Comparison of ENCODE assay signal across 19 cellular contexts in the genomic region with DNA sequence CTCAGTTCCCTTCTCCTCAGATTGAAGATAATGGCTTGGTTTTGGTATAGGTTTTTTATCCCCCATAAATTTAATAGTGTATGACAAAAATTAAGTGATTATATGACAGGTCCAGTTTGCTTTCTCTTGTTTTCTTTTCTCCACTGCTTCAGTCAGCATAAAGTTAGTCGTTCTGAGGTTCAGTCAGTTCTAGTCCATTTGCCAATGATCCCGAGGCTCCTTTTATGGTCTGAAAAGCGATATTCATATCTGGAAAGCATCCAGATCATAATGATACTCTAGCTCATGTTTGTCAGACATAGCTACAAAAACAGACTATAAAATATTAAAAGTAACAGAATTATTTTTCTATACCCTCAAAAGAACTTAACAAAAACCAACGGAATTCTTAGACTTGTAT.
"Had no signal": no experiment of that assay in that cellular context is flagged by ENCODE, and none has a peak within 500 bp of the region (broad histone marks: within the 10 kb centered on the region; RNA-seq: fewer than 3 reads in every experiment).

No MANE protein-coding gene starts in this region.

- ATAC-seq: activated T-cell treated with anti-CD3 and anti-CD28 coated beads, Interleukin-2, amount 50 U/mL, for 72 hours; K562; PC-3 had no signal

- H3K4me3 Mint-ChIP-seq: activated CD4-positive, alpha-beta memory T cell treated with anti-CD3 and anti-CD28 coated beads for 36 hours; activated CD4-positive, alpha-beta T cell treated with anti-CD3 and anti-CD28 coated beads, Interleukin-2, amount 10 ng/mL, durations not matched to agents 7 days and 5 days; activated naive CD4-positive, alpha-beta T cell treated with anti-CD3 and anti-CD28 coated beads, Interleukin-2, amount 10 ng/mL, durations not matched to agents 7 days and 5 days; activated naive CD8-positive, alpha-beta T cell treated with anti-CD3 and anti-CD28 coated beads for 36 hours; activated T-cell treated with anti-CD3 and anti-CD28 coated beads, Interleukin-2, amount 50 U/mL, for 72 hours had no signal

- H3K4me3 ChIP-seq: K562 had no signal

- H3K27ac ChIP-seq: VCaP had no signal

- H3K36me3 Mint-ChIP-seq: activated CD4-positive, alpha-beta memory T cell treated with anti-CD3 and anti-CD28 coated beads for 36 hours; activated naive CD4-positive, alpha-beta T cell treated with anti-CD3 and anti-CD28 coated beads, Interleukin-2, amount 10 ng/mL, durations not matched to agents 7 days and 5 days had no signal

- H3K9me3 Mint-ChIP-seq: activated CD4-positive, alpha-beta memory T cell treated with anti-CD3 and anti-CD28 coated beads for 36 hours; activated naive CD4-positive, alpha-beta T cell treated with anti-CD3 and anti-CD28 coated beads, Interleukin-2, amount 10 ng/mL, durations not matched to agents 7 days and 5 days had no signal

- DNase-seq: activated CD4-positive, alpha-beta memory T cell treated with anti-CD3 and anti-CD28 coated beads for 36 hours; activated CD4-positive, alpha-beta T cell treated with anti-CD3 and anti-CD28 coated beads, Interleukin-2, amount 10 ng/mL, durations not matched to agents 7 days and 5 days; activated CD4-positive, CD25-positive, alpha-beta regulatory T cell; activated gamma-delta T cell treated with Interleukin-2 at 50 U/mL for 16 hours; activated naive CD4-positive, alpha-beta T cell treated with anti-CD3 and anti-CD28 coated beads, Interleukin-2, amount 10 ng/mL, durations not matched to agents 7 days and 5 days; activated naive CD8-positive, alpha-beta T cell treated with anti-CD3 and anti-CD28 coated beads for 36 hours; activated T-cell treated with anti-CD3 and anti-CD28 coated beads for 4 hours; activated T-cell treated with anti-CD3 and anti-CD28 coated beads, Interleukin-2, amount 50 U/mL, for 72 hours; Karpas-422; NCI-H1417; NCI-H1930; NCI-H510A treated with DMSO at 0.1 percent for 48 hours; NCI-H69; PC-3; SHP77; T-helper 1 cell had no signal

- H3K27ac Mint-ChIP-seq: activated CD4-positive, alpha-beta memory T cell treated with anti-CD3 and anti-CD28 coated beads for 36 hours; activated CD4-positive, alpha-beta T cell treated with anti-CD3 and anti-CD28 coated beads, Interleukin-2, amount 10 ng/mL, durations not matched to agents 7 days and 5 days; activated naive CD4-positive, alpha-beta T cell treated with anti-CD3 and anti-CD28 coated beads, Interleukin-2, amount 10 ng/mL, durations not matched to agents 7 days and 5 days; activated naive CD8-positive, alpha-beta T cell treated with anti-CD3 and anti-CD28 coated beads for 36 hours; activated T-cell treated with anti-CD3 and anti-CD28 coated beads, Interleukin-2, amount 50 U/mL, for 72 hours; activated T-helper 2 cell treated with anti-CD3 and anti-CD28 coated beads, Interferon-gamma antibody, Interleukin-2, Interleukin-4, amounts not matched to agents 10 μg/mL and 5 μg/mL and 100 μg/mL, durations not matched to agents 14 hours and 24 hours and 36 hours had no signal
